In the genomic region with DNA sequence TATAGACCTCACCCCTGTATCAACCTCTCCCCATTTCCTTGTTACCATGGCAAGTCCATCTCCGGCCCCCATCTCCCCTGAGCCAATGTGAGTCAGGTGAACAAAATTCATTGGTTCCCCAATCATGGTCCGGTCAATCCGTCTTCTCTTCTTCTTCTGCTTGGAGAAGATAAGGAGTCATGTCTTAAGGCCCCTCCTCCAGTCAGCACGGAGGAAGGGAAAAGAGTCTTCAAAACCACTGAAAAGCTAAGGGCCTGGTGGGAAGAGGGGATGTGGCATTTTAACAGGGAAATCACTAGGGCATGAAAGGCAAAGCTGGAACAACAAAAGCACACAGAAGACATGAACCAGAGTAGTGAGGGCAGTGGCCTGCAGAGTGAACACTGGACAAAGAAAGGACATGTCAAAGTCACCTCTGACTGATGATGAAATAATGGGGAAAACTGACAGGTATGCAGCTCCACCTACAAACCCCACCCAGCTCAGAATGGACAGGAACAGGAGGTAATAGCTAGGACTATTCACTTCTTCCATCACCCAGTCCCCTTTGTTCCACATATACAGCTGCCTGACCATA, we compare ENCODE assay signal across 10 cellular contexts. TPM values are rescaled to one million over a fixed set of nuclear protein-coding genes. Genes with fewer than 3 reads are reported as not detected.
DNase-seq lines count a peak whose midpoint lies in the region; ATAC-seq and TF ChIP-seq lines count a peak whose summit lies in the region.
"Had no signal": no experiment of that assay in that cellular context is flagged by ENCODE, and none has a peak within 500 bp of the region (broad histone marks: within the 10 kb centered on the region; RNA-seq: fewer than 3 reads in every experiment).

No MANE protein-coding gene starts in this region.

- no peak for TF ChIP-seq POLR2A in sigmoid colon (IDR thresholded peaks at IDR 0.05)

- intact Hi-C loops in sigmoid colon (cut with DNase I), result no loop called here

- H3K79me2 ChIP-seq in Karpas-422 (ENCODE audit: low read length), result peaks cover 47% of the 10 kb centered on the region

- TF ChIP-seq CTCF in sigmoid colon (IDR thresholded peaks at IDR 0.05), result no peak

- no peak overlapping the region for H3K9ac ChIP-seq in Karpas-422 (ENCODE audit: low read length)

- DNase-seq in CD8-positive, alpha-beta memory T cell, result no peak
- DNase-seq in SW480 (ENCODE audit: low spot score) (peak; percentile 61), sigmoid colon (no peak), Karpas-422 (no peak), DMS114 treated with DMSO at 0.1 percent for 48 hours (lab: John Stamatoyannopoulos, UW; ENCODE audit: unreplicated experiment) (no peak)
- DNase-seq in central memory CD4-positive, alpha-beta T cell, result no peak
- DNase-seq: KBM-7, NCI-H2227 treated with DMSO at 0.1 percent for 48 hours had no signal

- H3K4me3 ChIP-seq in CD8-positive, alpha-beta memory T cell (ENCODE audit: low read length), result peak overlapping the region; percentile 92
- H3K4me3 ChIP-seq in esophagus (ENCODE audit: low read depth in 1 of 2, low read length in 2 of 2) (peak overlapping the region in 1 of 2 donors; percentile 63), sigmoid colon (no peak overlapping the region), Karpas-422 (ENCODE audit: low read length) (no peak overlapping the region)

- H3K4me3 Mint-ChIP-seq in CD8-positive, alpha-beta memory T cell, result peak overlapping the region; percentile 95 to 100 (median 99)

- WGBS in esophagus, 2 donors, result 88 to 89% methylated on average over 4 of the region's 4 CpGs
- WGBS in sigmoid colon, 2 donors, result 93 to 94% methylated on average over 4 of the region's 4 CpGs

- no peak overlapping the region for H3K4me2 ChIP-seq in Karpas-422 (ENCODE audit: low read depth, low read length, poor library complexity, severe bottlenecking)

- H3K27ac ChIP-seq in CD8-positive, alpha-beta memory T cell (ENCODE audit: low read depth, low read length), result peak overlapping the region; percentile 98
- H3K27ac ChIP-seq in esophagus (ENCODE audit: low read depth in 2 of 2, low read length in 1 of 2), result peak overlapping the region; percentile 88 to 90
- peak overlapping the region; percentile 39 to 97 (median 92) for H3K27ac ChIP-seq in sigmoid colon
- no peak overlapping the region for H3K27ac ChIP-seq in Karpas-422 (ENCODE audit: low read length)

- H3K27ac Mint-ChIP-seq in CD8-positive, alpha-beta memory T cell, result peak overlapping the region; percentile 94 to 99 (median 98)

- no peak for ATAC-seq in HG02759 (IDR thresholded peaks at IDR 0.05; ENCODE audit: unreplicated experiment)

- H3K4me1 Mint-ChIP-seq in CD8-positive, alpha-beta memory T cell, result peaks cover 67 to 81% (median 75%) of the 10 kb centered on the region in 3 donors

- CTCF ChIA-PET in CD8-positive, alpha-beta memory T cell (lab: Charles Lee), result interaction anchor here (1.2 to 9.5 kb wide), 5 partner anchors 9 to 102 kb away, joined by 3 to 94 read pairs (median 12); a partner anchor contains a TSS

- no peaks in the 10 kb centered on the region for H3K27me3 Mint-ChIP-seq in CD8-positive, alpha-beta memory T cell

- POLR2A ChIA-PET in CD8-positive, alpha-beta memory T cell (lab: Charles Lee), result interaction anchor here (1.5 to 8.1 kb wide), 2 partner anchors 6 to 43 kb away, joined by 5 to 88 read pairs; a partner anchor contains a TSS

- no peak overlapping the region for H2AFZ ChIP-seq in Karpas-422 (ENCODE audit: low read length)

- no peaks in the 10 kb centered on the region for H3K27me3 ChIP-seq in CD8-positive, alpha-beta memory T cell (ENCODE audit: insufficient read depth, low read length, poor library complexity, severe bottlenecking)
- H3K27me3 ChIP-seq in esophagus (ENCODE audit: control insufficient read depth in 1 of 2, insufficient read depth in 2 of 2, low read length in 2 of 2) (no peaks in the 10 kb centered on the region), sigmoid colon (no peaks in the 10 kb centered on the region), Karpas-422 (ENCODE audit: low read length) (no peaks in the 10 kb centered on the region)

- peaks cover 25 to 86% (median 31%) of the 10 kb centered on the region in 3 donors for H3K36me3 Mint-ChIP-seq in CD8-positive, alpha-beta memory T cell

- no peaks in the 10 kb centered on the region for H3K9me3 ChIP-seq in CD8-positive, alpha-beta memory T cell (ENCODE audit: low read length)
- H3K9me3 ChIP-seq in esophagus (ENCODE audit: control insufficient read depth in 2 of 2, insufficient read depth in 1 of 2, low read depth in 1 of 2, low read length in 1 of 2), result no peaks in the 10 kb centered on the region
- no peaks in the 10 kb centered on the region for H3K9me3 ChIP-seq in sigmoid colon
- H3K9me3 ChIP-seq in Karpas-422 (ENCODE audit: low read length), result no peaks in the 10 kb centered on the region

- TF ChIP-seq EP300 in sigmoid colon (IDR thresholded peaks at IDR 0.05), result no peak

- no peaks in the 10 kb centered on the region for H3K9me2 ChIP-seq in Karpas-422 (replicated peaks; ENCODE audit: insufficient read depth, low read length)

- no peaks in the 10 kb centered on the region for H3K9me3 Mint-ChIP-seq in CD8-positive, alpha-beta memory T cell

- peaks cover 53% of the 10 kb centered on the region for H3K36me3 ChIP-seq in CD8-positive, alpha-beta memory T cell (ENCODE audit: insufficient read depth, low read length)
- H3K36me3 ChIP-seq in esophagus (ENCODE audit: control insufficient read depth in 2 of 2, insufficient read depth in 2 of 2, low read length in 1 of 2) (peaks cover 7 to 32% of the 10 kb centered on the region in 2 donors), sigmoid colon (peaks cover 35 to 57% (median 43%) of the 10 kb centered on the region in 4 donors), Karpas-422 (ENCODE audit: insufficient read depth, low read length) (peaks cover 38% of the 10 kb centered on the region)

- peaks cover 23% of the 10 kb centered on the region for H4K20me1 ChIP-seq in Karpas-422 (ENCODE audit: insufficient read depth, low read depth, low read length)

- peaks cover 49% of the 10 kb centered on the region for H3K4me1 ChIP-seq in CD8-positive, alpha-beta memory T cell (ENCODE audit: insufficient read depth, low read length)
- peaks cover 0 to 15% of the 10 kb centered on the region in 2 donors for H3K4me1 ChIP-seq in esophagus (ENCODE audit: control insufficient read depth in 2 of 2, insufficient read depth in 2 of 2, low read length in 1 of 2)
- peaks cover 0 to 37% (median 35%) of the 10 kb centered on the region in 4 donors for H3K4me1 ChIP-seq in sigmoid colon
- peaks cover 22% of the 10 kb centered on the region for H3K4me1 ChIP-seq in Karpas-422 (ENCODE audit: low read length)

RNA-seq across cellular contexts. Expression of a gene that starts 4.4 kb away (rescaled TPM):
- 100 to 1,000 TPM; 201 to 213 TPM for total RNA-seq in CD8-positive, alpha-beta memory T cell
- 104 TPM for polyA plus RNA-seq in CD8-positive, alpha-beta memory T cell
- polyA plus RNA-seq in esophagus (10 to 100 TPM; 62.9 to 86.6 TPM), sigmoid colon (10 to 100 TPM; 35.4 to 82.8 (median 52.7) TPM)
- 10 to 100 TPM; 37.8 to 53.6 (median 47.1) TPM for total RNA-seq in sigmoid colon
- 90.8 and 100 TPM in 2 replicates for total RNA-seq in Karpas-422 (2014; rRNA removed; shearing (Covaris generic); ENCODE audit: low replicate concordance)

RNA-seq across cellular contexts. Expression of a gene that starts 5.1 kb away (rescaled TPM):
- 1 to 10 TPM; 3.3 to 3.9 TPM for total RNA-seq in CD8-positive, alpha-beta memory T cell
- polyA plus RNA-seq in CD8-positive, alpha-beta memory T cell, result 4.7 TPM
- polyA plus RNA-seq in esophagus (1 to 10 TPM in 1 of 2 donors, under 1 TPM in 1; 0.72 to 1.5 TPM), sigmoid colon (1 to 10 TPM in 1 of 3 donors, under 1 TPM in 2; 0.60 to 2.9 (median 0.69) TPM)
- 1 to 10 TPM; 2.1 to 5.0 (median 4.1) TPM for total RNA-seq in sigmoid colon
- total RNA-seq in Karpas-422 (2014; rRNA removed; shearing (Covaris generic); ENCODE audit: low replicate concordance), result 5.3 and 8.3 TPM in 2 replicates

RNA-seq across cellular contexts. Expression of a gene that starts 7.5 kb away (rescaled TPM):
- total RNA-seq in CD8-positive, alpha-beta memory T cell, result 1 to 10 TPM; 1.6 to 2.3 TPM
- 2.7 TPM for polyA plus RNA-seq in CD8-positive, alpha-beta memory T cell
- polyA plus RNA-seq in esophagus (1 to 10 TPM; 1.7 to 2.9 TPM), sigmoid colon (1 to 10 TPM in 2 of 3 donors, under 1 TPM in 1; 0.46 to 2.3 (median 1.2) TPM)
- total RNA-seq in sigmoid colon, result 1 to 10 TPM; 4.1 to 7.8 (median 7.0) TPM
- total RNA-seq in Karpas-422 (2014; rRNA removed; shearing (Covaris generic); ENCODE audit: low replicate concordance), result 2.5 and 4.6 TPM in 2 replicates

RNA-seq across cellular contexts. Expression of a gene that starts 15.5 kb away (rescaled TPM):
- total RNA-seq in CD8-positive, alpha-beta memory T cell, result 10 to 100 TPM; 19.2 to 19.4 TPM
- 16.0 TPM for polyA plus RNA-seq in CD8-positive, alpha-beta memory T cell
- polyA plus RNA-seq in esophagus (1 to 10 TPM; 4.2 to 6.3 TPM), sigmoid colon (1 to 10 TPM; 3.6 to 7.9 (median 4.2) TPM)
- 10 to 100 TPM; 20.6 to 27.0 (median 25.3) TPM for total RNA-seq in sigmoid colon
- total RNA-seq in Karpas-422 (2014; rRNA removed; shearing (Covaris generic); ENCODE audit: low replicate concordance), result 6.7 and 6.9 TPM in 2 replicates

RNA-seq across cellular contexts. Expression of a gene that starts 18.7 kb away (rescaled TPM):
- 1 to 10 TPM in 1 of 2 experiments, under 1 TPM in 1; 0.75 to 1.3 TPM for total RNA-seq in CD8-positive, alpha-beta memory T cell
- polyA plus RNA-seq in CD8-positive, alpha-beta memory T cell, result 0.08 TPM
- polyA plus RNA-seq in esophagus (100 to 1,000 TPM; 111 to 159 TPM), sigmoid colon (under 1 TPM in 1 of 3 donors, not detected in 2; 0.47 TPM)
- under 1 TPM in 2 of 4 donors, not detected in 2; 0.28 to 0.36 TPM for total RNA-seq in sigmoid colon
- 0.63 and 1.4 TPM in 2 replicates for total RNA-seq in Karpas-422 (2014; rRNA removed; shearing (Covaris generic); ENCODE audit: low replicate concordance)
